Comparison of ENCODE assay signal across 22 cellular contexts in genomic region chr6:110864816-110865215, GRCh38. TPM values are rescaled to one million over a fixed set of nuclear protein-coding genes. Genes with fewer than 3 reads are reported as not detected.
DNase-seq lines count a peak whose midpoint lies in the region; ATAC-seq, FAIRE-seq and TF ChIP-seq lines count a peak whose summit lies in the region.
"Had no signal": no experiment of that assay in that cellular context is flagged by ENCODE, and none has a peak within 500 bp of the region (broad histone marks: within the 10 kb centered on the region; RNA-seq: fewer than 3 reads in every experiment).

No MANE protein-coding gene starts in this region.

- no peak overlapping the region for H2AFZ ChIP-seq in GM23338

- intact Hi-C loops in Right ventricle myocardium superior (cut with DNase I): no loop called here

- no peak overlapping the region for H3K4me3 ChIP-seq in GM23338
- H3K4me3 ChIP-seq: SK-N-MC had no signal

- DNase-seq in GM23338 (ENCODE audit: low spot score): peak; percentile 46
- DNase-seq in HuH-7 (ENCODE audit: low spot score): peak; percentile 47
- no peak for DNase-seq in nephron progenitor cell
- DNase-seq in SHP77 (lab: John Stamatoyannopoulos, UW): no peak
- no peak for DNase-seq in activated CD8-positive, alpha-beta memory T cell treated with anti-CD3 and anti-CD28 coated beads, Interleukin-2, amount 50 U/mL, for 48 hours
- no peak for DNase-seq in Right ventricle myocardium superior
- DNase-seq: ACHN, AML-193, DMS 273 treated with DMSO at 0.1 percent for 48 hours, GDM1, H7, MV-4-11, NCI-H1930, NCI-H446, NCI-H82, PC-3 had no signal

- H3K79me2 ChIP-seq in GM23338 (replicated peaks; ENCODE audit: insufficient read depth): no peaks in the 10 kb centered on the region

- TF ChIP-seq CTCF in GM23338 (conservative IDR thresholded peaks at IDR 0.05; ENCODE audit: low read depth in 2 of 2) (no peak), nephron progenitor cell (IDR thresholded peaks at IDR 0.05) (no peak)

- H3K4me3 Mint-ChIP-seq in GM23338 (no peak overlapping the region), nephron progenitor cell (no peak overlapping the region)
- H3K4me3 Mint-ChIP-seq: CD14-positive monocyte had no signal

- no peak overlapping the region for H3K4me2 ChIP-seq in GM23338

- no peaks in the 10 kb centered on the region for H3F3A ChIP-seq in GM23338 (replicated peaks; ENCODE audit: low read depth)

- H3K9me3 Mint-ChIP-seq in GM23338 (no peaks in the 10 kb centered on the region), nephron progenitor cell (peaks cover 5% of the 10 kb centered on the region)

- ATAC-seq in GM23338: no peak; the same call in 2 of the 3 replicates
- no peak for ATAC-seq in Right ventricle myocardium superior (ENCODE audit: poor library complexity)
- ATAC-seq: PC-3 had no signal

- peak; percentile 91 for FAIRE-seq in endometrium (lab: Jason Lieb, UNC)
- FAIRE-seq: GM12891, GM18507 had no signal

- H3K36me3 Mint-ChIP-seq in GM23338 (ENCODE audit: low read depth) (no peaks in the 10 kb centered on the region), nephron progenitor cell (ENCODE audit: low read depth) (no peaks in the 10 kb centered on the region)
- H3K36me3 Mint-ChIP-seq: CD14-positive monocyte had no signal

- H3K9me2 ChIP-seq in GM23338 (ENCODE audit: insufficient read depth): no peaks in the 10 kb centered on the region

- 0 out of 2 replicates have a peak, but pooled peaks cover 4% of the 10 kb centered on the region for H3K4me1 ChIP-seq in GM23338 (ENCODE audit: insufficient read depth)

- peak overlapping the region; percentile 4; the same call in 1 of the 2 replicates for H3K27ac ChIP-seq in GM23338 (ENCODE audit: low read depth)
- H3K27ac ChIP-seq: RWPE1, SK-N-MC had no signal

- H3K27me3 ChIP-seq in GM23338 (ENCODE audit: insufficient read depth): no peaks in the 10 kb centered on the region

- peaks cover 11% of the 10 kb centered on the region for H3K4me1 Mint-ChIP-seq in GM23338
- peaks cover 22% of the 10 kb centered on the region for H3K4me1 Mint-ChIP-seq in nephron progenitor cell

- H3K36me3 ChIP-seq in GM23338 (ENCODE audit: insufficient read depth): no peaks in the 10 kb centered on the region

- H4K20me1 ChIP-seq in GM23338 (replicated peaks; ENCODE audit: insufficient read depth): no peaks in the 10 kb centered on the region

- H3K27ac Mint-ChIP-seq in GM23338: no peak overlapping the region
- H3K27ac Mint-ChIP-seq in nephron progenitor cell: peak overlapping the region; percentile 40
- H3K27ac Mint-ChIP-seq: CD14-positive monocyte had no signal

- H3K27me3 Mint-ChIP-seq in GM23338 (ENCODE audit: insufficient read depth, low read depth, poor library complexity): no peaks in the 10 kb centered on the region
- H3K27me3 Mint-ChIP-seq in nephron progenitor cell (ENCODE audit: low read depth, poor library complexity): no peaks in the 10 kb centered on the region

TF ChIP-seq in GM23338, 12 proteins besides CTCF, POLR2A, EP300 and RAD21:
- TF ChIP-seq ZNF462 (CRISPR knock-in tag; IDR thresholded peaks at IDR 0.05): no peak

RNA-seq across cellular contexts. Expression of gene AMD1, which starts 9.8 kb away (rescaled TPM):
- total RNA-seq in GM23338 (2014; rRNA removed; shearing (Covaris generic)): 243 and 296 TPM in 2 replicates
- 127 and 136 TPM in 2 replicates for polyA plus RNA-seq in GM23338 (2016; fragmentation: Nextera tagmentation; extraction: Ambion mirVana)
- total RNA-seq in Right ventricle myocardium superior: 67.0 TPM

RNA-seq across cellular contexts. Expression of gene CDK19, which starts 49.5 kb away (rescaled TPM):
- 10.1 and 12.1 TPM in 2 replicates for total RNA-seq in GM23338 (2014; rRNA removed; shearing (Covaris generic))
- polyA plus RNA-seq in GM23338 (2016; fragmentation: Nextera tagmentation; extraction: Ambion mirVana): 7.5 and 7.7 TPM in 2 replicates
- total RNA-seq in Right ventricle myocardium superior: 10.4 TPM

Comparison
In these comparisons a context has a peak if more than half of its experiments do, and no peak if none do; other contexts are left out.
1. DNase-seq: peak in GM23338 (single experiment) and HuH-7 (single experiment); none in nephron progenitor cell (single experiment), SHP77 (0 of 2), activated CD8-positive, alpha-beta memory T cell treated with anti-CD3 and anti-CD28 coated beads, Interleukin-2, amount 50 U/mL, for 48 hours (single experiment) and Right ventricle myocardium superior (single experiment).